Comparison of ENCODE assay signal across 8 cellular contexts in the genomic region with DNA sequence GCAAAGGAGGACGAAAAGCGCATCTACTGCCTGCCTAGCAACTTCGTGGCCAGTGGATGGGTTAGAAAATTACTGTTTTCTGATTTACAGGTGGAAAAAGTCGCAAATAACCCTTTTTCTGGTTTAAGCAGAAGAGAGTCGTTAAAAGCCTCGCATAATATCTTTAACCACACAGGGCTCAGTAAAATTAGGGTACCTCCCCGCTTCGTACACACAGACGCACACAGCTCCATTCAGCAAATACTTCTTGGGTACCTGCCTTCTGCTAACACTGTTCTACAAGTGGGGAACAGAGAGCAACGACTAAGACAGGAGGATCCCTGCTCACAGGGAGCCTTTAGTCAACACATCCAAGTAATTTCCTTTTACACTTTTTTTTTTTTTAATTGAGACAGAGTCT. TPM values are rescaled to one million over a fixed set of nuclear protein-coding genes. Genes with fewer than 3 reads are reported as not detected.
A peak's percentile ranks its signal among the peaks of the same experiment; 100 is the strongest.
DNase-seq lines count a peak whose midpoint lies in the region; ATAC-seq lines count a peak whose summit lies in the region.

No MANE protein-coding gene starts in this region.

- peaks cover 2% of the 10 kb centered on the region for H3K27me3 Mint-ChIP-seq in activated CD4-positive, alpha-beta memory T cell treated with anti-CD3 and anti-CD28 coated beads for 36 hours
- H3K27me3 Mint-ChIP-seq in stimulated activated naive CD8-positive, alpha-beta T cell treated with anti-CD3 and anti-CD28 coated beads, Interleukin-15, amount 100 ng/mL, for 72 hours, result peaks cover 1% of the 10 kb centered on the region

- H3K27ac ChIP-seq in iPS DF 6.9 (ENCODE audit: low read length), result no peak overlapping the region

- H3K27me3 ChIP-seq in iPS DF 6.9 (ENCODE audit: control insufficient read depth, insufficient read depth, low read length), result no peaks in the 10 kb centered on the region

- intact Hi-C loops in activated CD4-positive, alpha-beta memory T cell treated with anti-CD3 and anti-CD28 coated beads for 36 hours (cut with micrococcal nuclease), result loop anchor here (5.0 kb wide), 1 partner anchor 586 kb away; a partner anchor contains a TSS

- no CpG with 5 or more reads among the region's 10 CpGs for WGBS in iPS DF 6.9 (ENCODE audit: insufficient coverage, insufficient read length)

- peaks cover 21% of the 10 kb centered on the region for H3K4me1 Mint-ChIP-seq in activated CD4-positive, alpha-beta memory T cell treated with anti-CD3 and anti-CD28 coated beads for 36 hours (ENCODE audit: low read depth)
- H3K4me1 Mint-ChIP-seq in stimulated activated naive CD8-positive, alpha-beta T cell treated with anti-CD3 and anti-CD28 coated beads, Interleukin-15, amount 100 ng/mL, for 72 hours, result peaks cover 20% of the 10 kb centered on the region

- peaks cover 15% of the 10 kb centered on the region for H3K36me3 Mint-ChIP-seq in activated CD4-positive, alpha-beta memory T cell treated with anti-CD3 and anti-CD28 coated beads for 36 hours

- ATAC-seq in HG03175 (IDR thresholded peaks at IDR 0.05; ENCODE audit: unreplicated experiment), result peak; percentile 8
- ATAC-seq in stimulated activated naive CD8-positive, alpha-beta T cell treated with anti-CD3 and anti-CD28 coated beads, Interleukin-15, amount 100 ng/mL, for 72 hours, result no peak
- ATAC-seq in GM21737 (IDR thresholded peaks at IDR 0.05; ENCODE audit: unreplicated experiment), result no peak

- DNase-seq in SHP77 treated with DMSO at 0.1 percent for 48 hours (lab: John Stamatoyannopoulos, UW), result peak; percentile 8
- no peak for DNase-seq in SHP77 (lab: John Stamatoyannopoulos, UW)
- DNase-seq in activated CD4-positive, alpha-beta memory T cell treated with anti-CD3 and anti-CD28 coated beads for 36 hours, result no peak
- no peak for DNase-seq in iPS DF 6.9 (ENCODE audit: low read depth, low spot score)
- DNase-seq in stimulated activated naive CD8-positive, alpha-beta T cell treated with anti-CD3 and anti-CD28 coated beads, Interleukin-15, amount 100 ng/mL, for 72 hours, result no peak
- no peak for DNase-seq in germinal center (ENCODE audit: low spot score)

- no peaks in the 10 kb centered on the region for H3K9me3 Mint-ChIP-seq in activated CD4-positive, alpha-beta memory T cell treated with anti-CD3 and anti-CD28 coated beads for 36 hours
- H3K9me3 Mint-ChIP-seq in stimulated activated naive CD8-positive, alpha-beta T cell treated with anti-CD3 and anti-CD28 coated beads, Interleukin-15, amount 100 ng/mL, for 72 hours, result no peaks in the 10 kb centered on the region

- H3K27ac Mint-ChIP-seq in activated CD4-positive, alpha-beta memory T cell treated with anti-CD3 and anti-CD28 coated beads for 36 hours, result peak overlapping the region; percentile 74
- H3K27ac Mint-ChIP-seq in stimulated activated naive CD8-positive, alpha-beta T cell treated with anti-CD3 and anti-CD28 coated beads, Interleukin-15, amount 100 ng/mL, for 72 hours, result peak overlapping the region; percentile 86 to 96

- no peaks in the 10 kb centered on the region for H3K9me3 ChIP-seq in iPS DF 6.9 (ENCODE audit: control insufficient read depth, insufficient read depth, low read length)

- H3K36me3 ChIP-seq in iPS DF 6.9 (ENCODE audit: control insufficient read depth, insufficient read depth, low read length), result peaks cover 2% of the 10 kb centered on the region; the same call in 1 of the 2 replicates

- CTCF ChIA-PET in activated CD4-positive, alpha-beta memory T cell treated with anti-CD3 and anti-CD28 coated beads for 36 hours (lab: Charles Lee), result no interaction called here

- H3K4me1 ChIP-seq in iPS DF 6.9 (ENCODE audit: control insufficient read depth, insufficient read depth, low read length), result 0 out of 2 replicates have a peak, but pooled peaks cover 2% of the 10 kb centered on the region

- H3K4me3 Mint-ChIP-seq in activated CD4-positive, alpha-beta memory T cell treated with anti-CD3 and anti-CD28 coated beads for 36 hours, result peak overlapping the region; percentile 97
- peak overlapping the region; percentile 89 to 96 for H3K4me3 Mint-ChIP-seq in stimulated activated naive CD8-positive, alpha-beta T cell treated with anti-CD3 and anti-CD28 coated beads, Interleukin-15, amount 100 ng/mL, for 72 hours

- POLR2A ChIA-PET in activated CD4-positive, alpha-beta memory T cell treated with anti-CD3 and anti-CD28 coated beads for 36 hours (lab: Charles Lee), result interaction anchor here (0.9 kb wide), 2 partner anchors 19 to 156 kb away, joined by 3 read pairs; a partner anchor contains a TSS

- peak overlapping the region; percentile 93 for H3K4me3 ChIP-seq in iPS DF 6.9 (ENCODE audit: low read length)

RNA-seq across cellular contexts. Expression of a gene that starts 0.7 kb away (rescaled TPM):
- 10 to 100 TPM; 16.0 to 18.8 TPM for total RNA-seq in activated CD4-positive, alpha-beta memory T cell treated with anti-CD3 and anti-CD28 coated beads for 36 hours

RNA-seq across cellular contexts. Expression of a gene that starts 45.8 kb away (rescaled TPM):
- total RNA-seq in activated CD4-positive, alpha-beta memory T cell treated with anti-CD3 and anti-CD28 coated beads for 36 hours, result not detected
